In the genomic region with DNA sequence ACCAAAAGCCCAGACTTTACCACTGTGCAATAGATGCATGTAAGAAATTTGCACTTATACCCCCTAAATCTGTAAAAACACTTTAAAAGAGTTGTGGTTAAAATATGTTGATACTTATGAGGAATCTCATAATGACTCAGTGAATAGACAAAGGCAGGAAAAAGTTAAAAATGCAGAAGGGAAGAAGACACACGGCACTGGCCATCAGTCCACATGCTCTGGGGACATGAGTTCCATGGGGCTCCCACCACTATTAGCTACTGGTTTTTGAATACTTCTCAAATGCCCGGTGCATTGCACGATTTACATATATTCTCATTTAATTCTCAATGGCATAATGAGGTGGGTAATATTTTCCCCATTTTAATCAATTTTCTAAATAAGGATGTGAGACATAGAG, we compare ENCODE assay signal across 28 cellular contexts. TPM values are rescaled to one million over a fixed set of nuclear protein-coding genes. Genes with fewer than 3 reads are reported as not detected.
DNase-seq lines count a peak whose midpoint lies in the region; ATAC-seq, FAIRE-seq and TF ChIP-seq lines count a peak whose summit lies in the region.
"Had no signal": no experiment of that assay in that cellular context is flagged by ENCODE, and none has a peak within 500 bp of the region (broad histone marks: within the 10 kb centered on the region; RNA-seq: fewer than 3 reads in every experiment).

No MANE protein-coding gene starts in this region.

- no peak for ATAC-seq in IMR-90 (ENCODE audit: low read depth)
- ATAC-seq: activated CD8-positive, alpha-beta T cell treated with anti-CD3 and anti-CD28 coated beads, Interleukin-2, amount 10 ng/mL, durations not matched to agents 7 days and 5 days; activated naive CD4-positive, alpha-beta T cell treated with anti-CD3 and anti-CD28 coated beads, Interleukin-2, amount 50 U/mL, for 72 hours had no signal

- H4K91ac ChIP-seq in IMR-90 (ENCODE audit: insufficient read depth, low read depth, low read length) = peak overlapping the region; percentile 94

- peak overlapping the region; percentile 92 for H3K4ac ChIP-seq in IMR-90 (ENCODE audit: low read depth, low read length)

- intact Hi-C loops in IMR-90 (cut with micrococcal nuclease) (no loop called here), Calu3 (cut with micrococcal nuclease; ENCODE audit: unreplicated experiment) (no loop called here)

- H3K9ac ChIP-seq in IMR-90 (ENCODE audit: low read depth, low read length) = peak overlapping the region; percentile 79
- H3K9ac ChIP-seq in astrocyte (ENCODE audit: low read length) = peak overlapping the region; percentile 99

- no peaks in the 10 kb centered on the region for H3K27me3 ChIP-seq in IMR-90 (ENCODE audit: control insufficient read depth, insufficient read depth, low read length)
- H3K27me3 ChIP-seq in astrocyte (ENCODE audit: insufficient read depth, low read length) = no peaks in the 10 kb centered on the region
- H3K27me3 ChIP-seq in osteoblast (ENCODE audit: insufficient read depth, low read length) = no peaks in the 10 kb centered on the region

- H3K27me3 Mint-ChIP-seq in astrocyte (ENCODE audit: low read depth, unreplicated experiment) (no peaks in the 10 kb centered on the region), nephron progenitor cell (ENCODE audit: low read depth, poor library complexity) (peaks cover 3% of the 10 kb centered on the region), Calu3 (ENCODE audit: unreplicated experiment) (no peaks in the 10 kb centered on the region)
- H3K27me3 Mint-ChIP-seq: type B pancreatic cell had no signal

- peak overlapping the region; percentile 90 for H3K56ac ChIP-seq in IMR-90 (ENCODE audit: extremely low read depth, insufficient read depth, low read length)

- H3K4me2 ChIP-seq in IMR-90 (ENCODE audit: low read depth, low read length) = peak overlapping the region; percentile 87
- peak overlapping the region; percentile 92 for H3K4me2 ChIP-seq in astrocyte (ENCODE audit: low read length)
- H3K4me2 ChIP-seq in osteoblast (ENCODE audit: insufficient read depth, low read length) = peak overlapping the region; percentile 92

- H3K36me3 ChIP-seq in IMR-90 (ENCODE audit: control insufficient read depth, insufficient read depth, low read length) = peaks cover 46% of the 10 kb centered on the region
- peaks cover 41% of the 10 kb centered on the region for H3K36me3 ChIP-seq in astrocyte (ENCODE audit: insufficient read depth, low read length)
- H3K36me3 ChIP-seq in osteoblast (ENCODE audit: insufficient read depth, low read length) = peaks cover 62% of the 10 kb centered on the region
- H3K36me3 ChIP-seq: left ventricle myocardium inferior had no signal

- H3K36me3 Mint-ChIP-seq in astrocyte (ENCODE audit: low read depth, unreplicated experiment) = peaks cover 13% of the 10 kb centered on the region
- no peaks in the 10 kb centered on the region for H3K36me3 Mint-ChIP-seq in nephron progenitor cell (ENCODE audit: low read depth)
- no peaks in the 10 kb centered on the region for H3K36me3 Mint-ChIP-seq in Calu3 (ENCODE audit: insufficient read depth, unreplicated experiment)
- H3K36me3 Mint-ChIP-seq: activated naive CD4-positive, alpha-beta T cell treated with anti-CD3 and anti-CD28 coated beads, Interleukin-2, amount 50 U/mL, for 72 hours; naive B cell had no signal

- dilution Hi-C loops in IMR-90 (cut with HindIII; ENCODE audit: low sequenced_read_pairs, unreplicated experiment) = no loop called here

- peak overlapping the region; percentile 66 for H2BK20ac ChIP-seq in IMR-90 (ENCODE audit: low read depth, low read length)

- H3K27ac ChIP-seq in IMR-90 (ENCODE audit: insufficient read depth, low read length) = peak overlapping the region; percentile 89
- H3K27ac ChIP-seq in astrocyte (ENCODE audit: low read depth, low read length) = peak overlapping the region; percentile 97
- peak overlapping the region; percentile 85 for H3K27ac ChIP-seq in osteoblast (ENCODE audit: low read depth, low read length)
- H3K27ac ChIP-seq: HL-60, left ventricle myocardium inferior, RWPE1 had no signal

- H3K9me3 ChIP-seq in IMR-90 (ENCODE audit: control insufficient read depth, insufficient read depth, low read length) (no peaks in the 10 kb centered on the region), astrocyte (ENCODE audit: insufficient read depth, low read depth, low read length) (no peaks in the 10 kb centered on the region), osteoblast (ENCODE audit: low read depth, low read length) (no peaks in the 10 kb centered on the region)
- H3K9me3 ChIP-seq: left ventricle myocardium inferior had no signal

- H3K9me3 Mint-ChIP-seq in astrocyte (ENCODE audit: unreplicated experiment) = peaks cover 3% of the 10 kb centered on the region
- H3K9me3 Mint-ChIP-seq in nephron progenitor cell = no peaks in the 10 kb centered on the region
- H3K9me3 Mint-ChIP-seq in Calu3 (ENCODE audit: low read depth, unreplicated experiment) = no peaks in the 10 kb centered on the region
- H3K9me3 Mint-ChIP-seq: activated T-helper 2 cell treated with anti-CD3 and anti-CD28 coated beads, Interferon-gamma antibody, Interleukin-2, Interleukin-4, amounts not matched to agents 10 μg/mL and 5 μg/mL and 100 μg/mL, durations not matched to agents 14 hours and 24 hours and 36 hours; H9; mesothelial cell of epicardium; type B pancreatic cell had no signal

- H4K8ac ChIP-seq in IMR-90 (ENCODE audit: low read depth in 2 of 2, low read length in 2 of 2) = peak overlapping the region; percentile 87 to 97

- peak overlapping the region; percentile 90 for H2BK120ac ChIP-seq in IMR-90 (ENCODE audit: low read depth, low read length)

- TF ChIP-seq CTCF in IMR-90 (conservative IDR thresholded peaks at IDR 0.05; ENCODE audit: low read depth, low read length) (no peak), astrocyte (IDR thresholded peaks at IDR 0.05; ENCODE audit: insufficient read depth, low read depth, low read length) (no peak), osteoblast (IDR thresholded peaks at IDR 0.05; ENCODE audit: extremely low read depth, low read depth, low read length) (no peak), nephron progenitor cell (IDR thresholded peaks at IDR 0.05) (no peak), Calu3 (IDR thresholded peaks at IDR 0.05; ENCODE audit: unreplicated experiment) (no peak)

- H2AFZ ChIP-seq in IMR-90 (replicated peaks; ENCODE audit: low read length, poor library complexity) = no peak overlapping the region
- H2AFZ ChIP-seq in astrocyte (ENCODE audit: low read depth, low read length) = no peak overlapping the region
- no peak overlapping the region for H2AFZ ChIP-seq in osteoblast (ENCODE audit: low read length)

- H2BK5ac ChIP-seq in IMR-90 (ENCODE audit: low read depth, low read length, poor library complexity, severe bottlenecking) = peak overlapping the region; percentile 97

- H3K79me1 ChIP-seq in IMR-90 (ENCODE audit: low read depth in 1 of 2, low read length in 2 of 2) = peaks cover 0 to 6% of the 10 kb centered on the region in 2 experiments; a peak in 1 of 4 replicates

- WGBS in IMR-90 (ENCODE audit: extremely low coverage in 2 of 2, insufficient read length in 1 of 2), 2 experiments = no CpG with 5 or more reads among the region's 3 CpGs

- H3K23ac ChIP-seq in IMR-90 (ENCODE audit: low read depth, low read length) = peak overlapping the region; percentile 98

- H3K4me3 Mint-ChIP-seq in astrocyte (ENCODE audit: unreplicated experiment) = peak overlapping the region; percentile 66
- H3K4me3 Mint-ChIP-seq in nephron progenitor cell = no peak overlapping the region
- H3K4me3 Mint-ChIP-seq in Calu3 (ENCODE audit: low read depth, unreplicated experiment) = no peak overlapping the region
- H3K4me3 Mint-ChIP-seq: activated CD8-positive, alpha-beta T cell treated with anti-CD3 and anti-CD28 coated beads, Interleukin-2, amount 10 ng/mL, durations not matched to agents 7 days and 5 days; H9; mesothelial cell of epicardium; naive B cell; type B pancreatic cell had no signal

- in situ Hi-C loops in IMR-90 (cut with MboI; ENCODE audit: low sequenced_read_pairs) = loop anchor here (25.0 kb wide), 1 partner anchor 1012 kb away; the partner anchor contains the start of gene CLMP

- peak overlapping the region; percentile 98 for H2AK5ac ChIP-seq in IMR-90 (ENCODE audit: low read depth, low read length)

- peaks cover 51% of the 10 kb centered on the region for H3K4me1 Mint-ChIP-seq in astrocyte (ENCODE audit: low read depth, unreplicated experiment)
- peaks cover 6% of the 10 kb centered on the region for H3K4me1 Mint-ChIP-seq in nephron progenitor cell
- peaks cover 8% of the 10 kb centered on the region for H3K4me1 Mint-ChIP-seq in Calu3 (ENCODE audit: low read depth, unreplicated experiment)
- H3K4me1 Mint-ChIP-seq: naive B cell had no signal

- no peak overlapping the region for H2AK9ac ChIP-seq in IMR-90 (replicated peaks; ENCODE audit: low read depth, low read length, poor library complexity)

- no TSS peak for BruUV-seq in IMR-90 (replicated peaks; lab: Mats Ljungman, UMichigan)
- no TSS peak for BruUV-seq in Calu3 (replicated peaks; lab: Mats Ljungman, UMichigan)

- no peak for TF ChIP-seq RAD21 in IMR-90 (IDR thresholded peaks at IDR 0.05; ENCODE audit: low read length)

- H3K9me1 ChIP-seq in IMR-90 (ENCODE audit: insufficient read depth, low read length) = peaks cover 19% of the 10 kb centered on the region

- H3K79me2 ChIP-seq in astrocyte (ENCODE audit: insufficient read depth, low read length) = peaks cover 96% of the 10 kb centered on the region
- H3K79me2 ChIP-seq in osteoblast (ENCODE audit: insufficient read depth, low read length) = peaks cover 93% of the 10 kb centered on the region

- H3K18ac ChIP-seq in IMR-90 (ENCODE audit: low read depth, low read length) = peak overlapping the region; percentile 98; the same call in 1 of the 2 replicates

- POLR2A ChIA-PET in IMR-90 (lab: Charles Lee; ENCODE audit: unreplicated experiment) = no interaction called here

- DNase-seq in EH (ENCODE audit: low read depth) = peak; percentile 72
- DNase-seq in IMR-90 = no peak
- DNase-seq in astrocyte (ENCODE audit: low read depth) = no peak
- DNase-seq in osteoblast (ENCODE audit: insufficient read length, low spot score, missing footprints) = peak; percentile 8
- no peak for DNase-seq in nephron progenitor cell
- DNase-seq in Calu3 = no peak
- DNase-seq in stimulated activated CD8-positive, alpha-beta memory T cell treated with anti-CD3 and anti-CD28 coated beads, Interleukin-4, amount 100 ng/mL, for 48 hours = no peak
- no peak for DNase-seq in activated effector memory CD4-positive, alpha-beta T cell treated with anti-CD3 and anti-CD28 coated beads, Interleukin-2, amount 50 U/mL, for 16 hours
- DNase-seq: activated CD8-positive, alpha-beta T cell treated with anti-CD3 and anti-CD28 coated beads, Interleukin-2, amount 10 ng/mL, durations not matched to agents 7 days and 5 days; dermis blood vessel endothelial cell; DMS53; H9; left ventricle myocardium inferior; naive B cell; NCI-H1092 treated with DMSO at 0.1 percent for 48 hours; NCI-H187 treated with DMSO at 0.1 percent for 48 hours; NCI-H526 treated with DMSO at 0.1 percent for 48 hours; nucleus accumbens; small intestine; stimulated activated CD4-positive, alpha-beta T cell treated with anti-CD3 and anti-CD28 coated beads, Interleukin-2, amount 100 ng/mL, for 24 hours had no signal

- H4K5ac ChIP-seq in IMR-90 (ENCODE audit: low read depth, low read length) = peak overlapping the region; percentile 97

- peak overlapping the region; percentile 97 for H3K14ac ChIP-seq in IMR-90 (replicated peaks; ENCODE audit: low read depth, low read length)

- H3K4me3 ChIP-seq in IMR-90 (ENCODE audit: insufficient read depth, low read depth, low read length) = peak overlapping the region; percentile 32; the same call in 1 of the 2 replicates
- peak overlapping the region; percentile 99 for H3K4me3 ChIP-seq in astrocyte (ENCODE audit: insufficient read depth, low read depth, low read length)
- peak overlapping the region; percentile 15 for H3K4me3 ChIP-seq in osteoblast (ENCODE audit: insufficient read depth, low read length)
- H3K4me3 ChIP-seq: left ventricle myocardium inferior had no signal

- H2BK15ac ChIP-seq in IMR-90 (ENCODE audit: low read depth, low read length) = peak overlapping the region; percentile 51; the same call in 1 of the 3 replicates

- FAIRE-seq in astrocyte (lab: Jason Lieb, UNC) = peak; percentile 66
- FAIRE-seq: islet of Langerhans, small intestine had no signal

- H4K20me1 ChIP-seq in IMR-90 (ENCODE audit: insufficient read depth, low read length) = peaks cover 26% of the 10 kb centered on the region
- peaks cover 51% of the 10 kb centered on the region for H4K20me1 ChIP-seq in astrocyte (ENCODE audit: insufficient read depth, low read length)
- no peaks in the 10 kb centered on the region for H4K20me1 ChIP-seq in osteoblast (ENCODE audit: insufficient read depth, low read length)

- no peak for TF ChIP-seq POLR2A in IMR-90 (IDR thresholded peaks at IDR 0.05; ENCODE audit: low read depth, low read length)

- H3K4me1 ChIP-seq in IMR-90 (ENCODE audit: control insufficient read depth, insufficient read depth, low read length) (peaks cover 25% of the 10 kb centered on the region), astrocyte (ENCODE audit: insufficient read depth, low read length) (peaks cover 63% of the 10 kb centered on the region), osteoblast (ENCODE audit: insufficient read depth, low read length) (peaks cover 93% of the 10 kb centered on the region)

- CTCF ChIA-PET in IMR-90 (lab: Yijun Ruan, JAX) (interaction anchor here (2.3 kb wide), 1 partner anchor 27 kb away, joined by 7 read pairs; no protein-coding TSS in a partner anchor), Calu3 (lab: Charles Lee) (no interaction called here)

- H3K27ac Mint-ChIP-seq in astrocyte (ENCODE audit: unreplicated experiment) (peak overlapping the region; percentile 36), nephron progenitor cell (no peak overlapping the region), Calu3 (ENCODE audit: unreplicated experiment) (no peak overlapping the region)
- H3K27ac Mint-ChIP-seq: activated CD8-positive, alpha-beta T cell treated with anti-CD3 and anti-CD28 coated beads, Interleukin-2, amount 10 ng/mL, durations not matched to agents 7 days and 5 days; activated naive CD4-positive, alpha-beta T cell treated with anti-CD3 and anti-CD28 coated beads, Interleukin-2, amount 50 U/mL, for 72 hours; activated T-helper 2 cell treated with anti-CD3 and anti-CD28 coated beads, Interferon-gamma antibody, Interleukin-2, Interleukin-4, amounts not matched to agents 10 μg/mL and 5 μg/mL and 100 μg/mL, durations not matched to agents 14 hours and 24 hours and 36 hours; H9; mesothelial cell of epicardium; naive B cell; type B pancreatic cell had no signal

RNA-seq across cellular contexts. Expression of gene BLID, which starts 59.3 kb away (rescaled TPM):
- total RNA-seq in IMR-90 (2012; rRNA removed) = 25.8 and 30.8 TPM in 2 replicates
- polyA plus RNA-seq in IMR-90 (2012; rRNA removed) = 0.13 and 0.24 TPM in 2 replicates
- not detected in 2 replicates for polyA plus RNA-seq in IMR-90 (2012; cell fraction: cytosol; rRNA removed)
- 0.24 and 2.9 TPM in 2 replicates for polyA plus RNA-seq in IMR-90 (2012; cell fraction: nucleus; rRNA removed; ENCODE audit: low replicate concordance)
- total RNA-seq in astrocyte = 1.1 and 1.2 TPM in 2 replicates
- total RNA-seq in osteoblast = 18.1 and 20.0 TPM in 2 replicates
- not detected in 2 replicates for total RNA-seq in Calu3 (2022)
- total RNA-seq: activated CD8-positive, alpha-beta T cell treated with anti-CD3 and anti-CD28 coated beads, Interleukin-2, amount 10 ng/mL, durations not matched to agents 7 days and 5 days; activated naive CD4-positive, alpha-beta T cell treated with anti-CD3 and anti-CD28 coated beads, Interleukin-2, amount 50 U/mL, for 72 hours; activated T-helper 2 cell treated with anti-CD3 and anti-CD28 coated beads, Interferon-gamma antibody, Interleukin-2, Interleukin-4, amounts not matched to agents 10 μg/mL and 5 μg/mL and 100 μg/mL, durations not matched to agents 14 hours and 24 hours and 36 hours; dermis blood vessel endothelial cell; H9; T-helper 2 cell treated with Interferon-gamma antibody and Interleukin-4, amounts not matched to agents 100 ng/mL and 5 ng/mL, for 36 hours had no signal
- polyA plus RNA-seq: small intestine had no signal

Comparison
In these comparisons a context has a peak if more than half of its experiments do, and no peak if none do; other contexts are left out.
1. DNase-seq: peak in EH (single experiment) and osteoblast (single experiment); none in IMR-90 (single experiment), astrocyte (single experiment), nephron progenitor cell (single experiment), Calu3 (single experiment), stimulated activated CD8-positive, alpha-beta memory T cell treated with anti-CD3 and anti-CD28 coated beads, Interleukin-4, amount 100 ng/mL, for 48 hours (single experiment) and activated effector memory CD4-positive, alpha-beta T cell treated with anti-CD3 and anti-CD28 coated beads, Interleukin-2, amount 50 U/mL, for 16 hours (single experiment).
2. H3K4me3 ChIP-seq: peak in every context shown above with its lines; median percentile 99 in astrocyte; 32 in IMR-90; 15 in osteoblast.
3. Peak in every context shown above with its lines, with median percentiles within 50 percentile points of each other: H3K27ac ChIP-seq and H3K4me2 ChIP-seq.